1 cellular context compared by ENCODE assay signal in the genomic region with DNA sequence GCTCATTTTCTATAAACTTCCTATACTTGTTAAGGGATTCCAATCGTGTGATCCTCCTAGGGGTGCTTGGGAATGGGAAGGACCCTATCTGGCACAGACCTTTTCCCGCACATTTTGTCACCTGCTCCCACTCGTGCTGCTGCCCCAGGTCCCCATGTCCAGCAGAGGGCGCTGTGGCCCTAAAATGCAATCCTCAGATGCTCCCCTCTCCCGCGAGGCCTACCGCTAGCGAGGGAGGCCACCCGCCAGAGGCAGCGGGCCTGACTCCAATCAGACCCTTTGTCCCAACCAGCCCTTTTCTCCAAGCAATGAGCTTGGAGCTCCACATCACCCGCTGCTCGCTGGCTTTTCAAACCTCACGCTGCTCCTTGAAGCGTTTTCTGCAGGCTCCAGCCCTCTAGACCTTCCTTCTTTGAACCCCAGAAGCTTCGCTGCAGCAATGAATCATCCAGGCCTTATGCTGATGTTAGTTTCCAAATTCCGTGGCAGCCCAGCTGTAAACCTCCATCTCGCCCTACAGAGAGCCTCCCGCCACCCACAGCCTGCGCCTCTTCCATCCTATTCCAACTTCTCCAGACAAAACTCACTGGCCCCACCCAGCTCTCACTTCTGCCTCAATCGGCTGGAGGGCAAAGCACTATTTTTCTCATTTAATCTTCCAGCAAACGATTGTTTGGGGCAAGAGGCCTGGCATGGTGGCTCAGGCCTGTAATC.
A peak's percentile ranks its signal among the peaks of the same experiment; 100 is the strongest.
TF ChIP-seq lines count a peak whose summit lies in the region.

No MANE protein-coding gene starts in this region.

TF ChIP-seq in K562, 482 proteins besides CTCF, POLR2A, EP300 and RAD21 (continued from another document):
- TF ChIP-seq ZBTB33 (CRISPR knock-in tag; IDR thresholded peaks at IDR 0.05) (peak; percentile 82; the same call in 1 of the 2 replicates), ETV6 (IDR thresholded peaks at IDR 0.05; ENCODE audit: borderline replicate concordance in 1 of 2, low read depth in 2 of 2, low read length in 1 of 2) (no peak), ETV6 (CRISPR knock-in tag; IDR thresholded peaks at IDR 0.05; ENCODE audit: borderline replicate concordance) (no peak), ZNF121 (CRISPR knock-in tag; conservative IDR thresholded peaks at IDR 0.05) (no peak), ZNF324 (CRISPR knock-in tag; IDR thresholded peaks at IDR 0.05) (no peak), PHF20 (IDR thresholded peaks at IDR 0.05; ENCODE audit: partially characterized antibody) (peak; percentile 20), FOXA1 (IDR thresholded peaks at IDR 0.05; ENCODE audit: borderline replicate concordance) (no peak), ZNF75A (CRISPR knock-in tag; IDR thresholded peaks at IDR 0.05) (no peak), ZFX (CRISPR knock-in tag; IDR thresholded peaks at IDR 0.05) (peak; percentile 82), PRPF4 (IDR thresholded peaks at IDR 0.05; ENCODE audit: insufficient read depth, low read depth, low read length, poor library complexity, severe bottlenecking) (no peak), CBX3 (IDR thresholded peaks at IDR 0.05; ENCODE audit: borderline replicate concordance in 1 of 2, low read length in 2 of 2) (peak in 1 of 2 experiments; percentile 47; a peak in 1 of 3 replicates), TFAP4 (CRISPR knock-in tag; IDR thresholded peaks at IDR 0.05; ENCODE audit: borderline replicate concordance) (peak; percentile 67; the same call in 1 of the 2 replicates), ARID2 (IDR thresholded peaks at IDR 0.05) (peak; percentile 88), YY1 (IDR thresholded peaks at IDR 0.05; ENCODE audit: borderline replicate concordance in 1 of 3, control insufficient read depth in 1 of 3, extremely low read depth in 1 of 3, insufficient read depth in 3 of 3, insufficient read length in 1 of 3, insufficient replicate concordance in 2 of 3, low read depth in 1 of 3, low read length in 2 of 3) (peak in 1 of 3 experiments; percentile 6), CREM (IDR thresholded peaks at IDR 0.05; ENCODE audit: low read depth) (peak; percentile 50; the same call in 1 of the 2 replicates), MAZ (CRISPR knock-in tag; conservative IDR thresholded peaks at IDR 0.05 in 1 of 2, IDR thresholded peaks at IDR 0.05 in 1 of 2) (peak; percentile 42 to 87; a peak in 2 of 4 replicates), ARHGAP35 (IDR thresholded peaks at IDR 0.05; ENCODE audit: partially characterized antibody) (no peak)
- TF ChIP-seq, protein P1, sequence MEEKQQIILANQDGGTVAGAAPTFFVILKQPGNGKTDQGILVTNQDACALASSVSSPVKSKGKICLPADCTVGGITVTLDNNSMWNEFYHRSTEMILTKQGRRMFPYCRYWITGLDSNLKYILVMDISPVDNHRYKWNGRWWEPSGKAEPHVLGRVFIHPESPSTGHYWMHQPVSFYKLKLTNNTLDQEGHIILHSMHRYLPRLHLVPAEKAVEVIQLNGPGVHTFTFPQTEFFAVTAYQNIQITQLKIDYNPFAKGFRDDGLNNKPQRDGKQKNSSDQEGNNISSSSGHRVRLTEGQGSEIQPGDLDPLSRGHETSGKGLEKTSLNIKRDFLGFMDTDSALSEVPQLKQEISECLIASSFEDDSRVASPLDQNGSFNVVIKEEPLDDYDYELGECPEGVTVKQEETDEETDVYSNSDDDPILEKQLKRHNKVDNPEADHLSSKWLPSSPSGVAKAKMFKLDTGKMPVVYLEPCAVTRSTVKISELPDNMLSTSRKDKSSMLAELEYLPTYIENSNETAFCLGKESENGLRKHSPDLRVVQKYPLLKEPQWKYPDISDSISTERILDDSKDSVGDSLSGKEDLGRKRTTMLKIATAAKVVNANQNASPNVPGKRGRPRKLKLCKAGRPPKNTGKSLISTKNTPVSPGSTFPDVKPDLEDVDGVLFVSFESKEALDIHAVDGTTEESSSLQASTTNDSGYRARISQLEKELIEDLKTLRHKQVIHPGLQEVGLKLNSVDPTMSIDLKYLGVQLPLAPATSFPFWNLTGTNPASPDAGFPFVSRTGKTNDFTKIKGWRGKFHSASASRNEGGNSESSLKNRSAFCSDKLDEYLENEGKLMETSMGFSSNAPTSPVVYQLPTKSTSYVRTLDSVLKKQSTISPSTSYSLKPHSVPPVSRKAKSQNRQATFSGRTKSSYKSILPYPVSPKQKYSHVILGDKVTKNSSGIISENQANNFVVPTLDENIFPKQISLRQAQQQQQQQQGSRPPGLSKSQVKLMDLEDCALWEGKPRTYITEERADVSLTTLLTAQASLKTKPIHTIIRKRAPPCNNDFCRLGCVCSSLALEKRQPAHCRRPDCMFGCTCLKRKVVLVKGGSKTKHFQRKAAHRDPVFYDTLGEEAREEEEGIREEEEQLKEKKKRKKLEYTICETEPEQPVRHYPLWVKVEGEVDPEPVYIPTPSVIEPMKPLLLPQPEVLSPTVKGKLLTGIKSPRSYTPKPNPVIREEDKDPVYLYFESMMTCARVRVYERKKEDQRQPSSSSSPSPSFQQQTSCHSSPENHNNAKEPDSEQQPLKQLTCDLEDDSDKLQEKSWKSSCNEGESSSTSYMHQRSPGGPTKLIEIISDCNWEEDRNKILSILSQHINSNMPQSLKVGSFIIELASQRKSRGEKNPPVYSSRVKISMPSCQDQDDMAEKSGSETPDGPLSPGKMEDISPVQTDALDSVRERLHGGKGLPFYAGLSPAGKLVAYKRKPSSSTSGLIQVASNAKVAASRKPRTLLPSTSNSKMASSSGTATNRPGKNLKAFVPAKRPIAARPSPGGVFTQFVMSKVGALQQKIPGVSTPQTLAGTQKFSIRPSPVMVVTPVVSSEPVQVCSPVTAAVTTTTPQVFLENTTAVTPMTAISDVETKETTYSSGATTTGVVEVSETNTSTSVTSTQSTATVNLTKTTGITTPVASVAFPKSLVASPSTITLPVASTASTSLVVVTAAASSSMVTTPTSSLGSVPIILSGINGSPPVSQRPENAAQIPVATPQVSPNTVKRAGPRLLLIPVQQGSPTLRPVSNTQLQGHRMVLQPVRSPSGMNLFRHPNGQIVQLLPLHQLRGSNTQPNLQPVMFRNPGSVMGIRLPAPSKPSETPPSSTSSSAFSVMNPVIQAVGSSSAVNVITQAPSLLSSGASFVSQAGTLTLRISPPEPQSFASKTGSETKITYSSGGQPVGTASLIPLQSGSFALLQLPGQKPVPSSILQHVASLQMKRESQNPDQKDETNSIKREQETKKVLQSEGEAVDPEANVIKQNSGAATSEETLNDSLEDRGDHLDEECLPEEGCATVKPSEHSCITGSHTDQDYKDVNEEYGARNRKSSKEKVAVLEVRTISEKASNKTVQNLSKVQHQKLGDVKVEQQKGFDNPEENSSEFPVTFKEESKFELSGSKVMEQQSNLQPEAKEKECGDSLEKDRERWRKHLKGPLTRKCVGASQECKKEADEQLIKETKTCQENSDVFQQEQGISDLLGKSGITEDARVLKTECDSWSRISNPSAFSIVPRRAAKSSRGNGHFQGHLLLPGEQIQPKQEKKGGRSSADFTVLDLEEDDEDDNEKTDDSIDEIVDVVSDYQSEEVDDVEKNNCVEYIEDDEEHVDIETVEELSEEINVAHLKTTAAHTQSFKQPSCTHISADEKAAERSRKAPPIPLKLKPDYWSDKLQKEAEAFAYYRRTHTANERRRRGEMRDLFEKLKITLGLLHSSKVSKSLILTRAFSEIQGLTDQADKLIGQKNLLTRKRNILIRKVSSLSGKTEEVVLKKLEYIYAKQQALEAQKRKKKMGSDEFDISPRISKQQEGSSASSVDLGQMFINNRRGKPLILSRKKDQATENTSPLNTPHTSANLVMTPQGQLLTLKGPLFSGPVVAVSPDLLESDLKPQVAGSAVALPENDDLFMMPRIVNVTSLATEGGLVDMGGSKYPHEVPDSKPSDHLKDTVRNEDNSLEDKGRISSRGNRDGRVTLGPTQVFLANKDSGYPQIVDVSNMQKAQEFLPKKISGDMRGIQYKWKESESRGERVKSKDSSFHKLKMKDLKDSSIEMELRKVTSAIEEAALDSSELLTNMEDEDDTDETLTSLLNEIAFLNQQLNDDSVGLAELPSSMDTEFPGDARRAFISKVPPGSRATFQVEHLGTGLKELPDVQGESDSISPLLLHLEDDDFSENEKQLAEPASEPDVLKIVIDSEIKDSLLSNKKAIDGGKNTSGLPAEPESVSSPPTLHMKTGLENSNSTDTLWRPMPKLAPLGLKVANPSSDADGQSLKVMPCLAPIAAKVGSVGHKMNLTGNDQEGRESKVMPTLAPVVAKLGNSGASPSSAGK (IDR thresholded peaks at IDR 0.05) = peak; percentile 29
- TF ChIP-seq, protein P2, sequence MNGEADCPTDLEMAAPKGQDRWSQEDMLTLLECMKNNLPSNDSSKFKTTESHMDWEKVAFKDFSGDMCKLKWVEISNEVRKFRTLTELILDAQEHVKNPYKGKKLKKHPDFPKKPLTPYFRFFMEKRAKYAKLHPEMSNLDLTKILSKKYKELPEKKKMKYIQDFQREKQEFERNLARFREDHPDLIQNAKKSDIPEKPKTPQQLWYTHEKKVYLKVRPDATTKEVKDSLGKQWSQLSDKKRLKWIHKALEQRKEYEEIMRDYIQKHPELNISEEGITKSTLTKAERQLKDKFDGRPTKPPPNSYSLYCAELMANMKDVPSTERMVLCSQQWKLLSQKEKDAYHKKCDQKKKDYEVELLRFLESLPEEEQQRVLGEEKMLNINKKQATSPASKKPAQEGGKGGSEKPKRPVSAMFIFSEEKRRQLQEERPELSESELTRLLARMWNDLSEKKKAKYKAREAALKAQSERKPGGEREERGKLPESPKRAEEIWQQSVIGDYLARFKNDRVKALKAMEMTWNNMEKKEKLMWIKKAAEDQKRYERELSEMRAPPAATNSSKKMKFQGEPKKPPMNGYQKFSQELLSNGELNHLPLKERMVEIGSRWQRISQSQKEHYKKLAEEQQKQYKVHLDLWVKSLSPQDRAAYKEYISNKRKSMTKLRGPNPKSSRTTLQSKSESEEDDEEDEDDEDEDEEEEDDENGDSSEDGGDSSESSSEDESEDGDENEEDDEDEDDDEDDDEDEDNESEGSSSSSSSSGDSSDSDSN (IDR thresholded peaks at IDR 0.05; ENCODE audit: borderline replicate concordance in 1 of 2, low read depth in 2 of 2, low read length in 2 of 2) = 0 out of 4 replicates have a peak, but pooled peaks of 1 of the 2 experiments have one; percentile 39
- TF ChIP-seq, protein P3, sequence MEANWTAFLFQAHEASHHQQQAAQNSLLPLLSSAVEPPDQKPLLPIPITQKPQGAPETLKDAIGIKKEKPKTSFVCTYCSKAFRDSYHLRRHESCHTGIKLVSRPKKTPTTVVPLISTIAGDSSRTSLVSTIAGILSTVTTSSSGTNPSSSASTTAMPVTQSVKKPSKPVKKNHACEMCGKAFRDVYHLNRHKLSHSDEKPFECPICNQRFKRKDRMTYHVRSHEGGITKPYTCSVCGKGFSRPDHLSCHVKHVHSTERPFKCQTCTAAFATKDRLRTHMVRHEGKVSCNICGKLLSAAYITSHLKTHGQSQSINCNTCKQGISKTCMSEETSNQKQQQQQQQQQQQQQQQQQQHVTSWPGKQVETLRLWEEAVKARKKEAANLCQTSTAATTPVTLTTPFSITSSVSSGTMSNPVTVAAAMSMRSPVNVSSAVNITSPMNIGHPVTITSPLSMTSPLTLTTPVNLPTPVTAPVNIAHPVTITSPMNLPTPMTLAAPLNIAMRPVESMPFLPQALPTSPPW (CRISPR knock-in tag; IDR thresholded peaks at IDR 0.05) = peak; percentile 44
